ENCODE assay signal across 21 cellular contexts in the genomic region with DNA sequence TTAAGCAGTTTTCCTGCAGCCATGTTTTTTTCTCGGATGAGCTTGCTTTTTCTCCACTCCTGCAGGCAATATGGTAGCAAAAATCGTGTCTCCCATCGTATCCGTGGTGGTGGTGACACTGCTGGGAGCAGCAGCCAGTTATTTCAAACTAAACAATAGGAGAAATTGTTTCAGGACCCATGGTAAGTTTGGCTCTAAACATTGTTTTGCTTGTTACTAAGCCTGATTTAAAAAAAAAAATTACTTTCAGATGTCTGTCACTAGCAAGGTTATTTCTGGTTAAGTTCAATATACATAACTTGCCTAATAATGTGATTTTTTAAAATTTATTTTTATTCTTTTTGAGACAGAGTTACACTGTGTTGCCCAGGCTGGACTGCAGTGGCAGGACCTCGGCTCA. TPM values are rescaled to one million over a fixed set of nuclear protein-coding genes. Genes with fewer than 3 reads are reported as not detected.
DNase-seq lines count a peak whose midpoint lies in the region; ATAC-seq and TF ChIP-seq lines count a peak whose summit lies in the region.
"Had no signal": no experiment of that assay in that cellular context is flagged by ENCODE, and none has a peak within 500 bp of the region (broad histone marks: within the 10 kb centered on the region; RNA-seq: fewer than 3 reads in every experiment).

No MANE protein-coding gene starts in this region.

- H3K4me3 Mint-ChIP-seq in activated CD4-positive, alpha-beta T cell treated with anti-CD3 and anti-CD28 coated beads, Interleukin-2, amount 10 ng/mL, durations not matched to agents 24 days and 14 days = no peak overlapping the region
- H3K4me3 Mint-ChIP-seq: CD14-positive monocyte had no signal

- H3K9me3 ChIP-seq in BLaER1 treated with 17β-estradiol and CSF1 and Interleukin-3, amounts not matched to agents 10 nM and 100 nM (replicated peaks in 1 of 11) = peaks cover 0 to 8% (median 0%) of the 10 kb centered on the region in 11 experiments; a peak in 3 of 22 replicates
- no peaks in the 10 kb centered on the region for H3K9me3 ChIP-seq in smooth muscle cell (replicated peaks; ENCODE audit: low read depth)
- H3K9me3 ChIP-seq in psoas muscle = no peaks in the 10 kb centered on the region
- H3K9me3 ChIP-seq: A549 had no signal

- ATAC-seq in psoas muscle = no peak
- ATAC-seq: HepG2 had no signal

- 97% methylated on average over 5 of the region's 5 CpGs for WGBS in smooth muscle cell (ENCODE audit: low lambda C conversion rate)
- 60 to 66% (median 63%) methylated on average over 5 of the region's 5 CpGs for WGBS in psoas muscle, 3 donors

- peak overlapping the region in 8 of 11 experiments; percentile 8 to 56 (median 51); a peak in 14 of 22 replicates for H3K4me2 ChIP-seq in BLaER1 treated with 17β-estradiol and CSF1 and Interleukin-3, amounts not matched to agents 10 nM and 100 nM
- no peak overlapping the region for H3K4me2 ChIP-seq in smooth muscle cell

- H3K27me3 ChIP-seq in BLaER1 treated with 17β-estradiol and CSF1 and Interleukin-3, amounts not matched to agents 10 nM and 100 nM = no peaks in the 10 kb centered on the region
- H3K27me3 ChIP-seq in smooth muscle cell (ENCODE audit: low read depth) = no peaks in the 10 kb centered on the region
- H3K27me3 ChIP-seq in psoas muscle (ENCODE audit: insufficient read depth in 3 of 3, low read length in 2 of 3) = no peaks in the 10 kb centered on the region

- peaks cover 0 to 18% (median 9%) of the 10 kb centered on the region in 10 experiments; a peak in 15 of 20 replicates for H3K4me1 ChIP-seq in BLaER1 treated with 17β-estradiol and CSF1 and Interleukin-3, amounts not matched to agents 10 nM and 100 nM
- H3K4me1 ChIP-seq in smooth muscle cell (ENCODE audit: low read depth) = peaks cover 9% of the 10 kb centered on the region
- H3K4me1 ChIP-seq in psoas muscle = no peaks in the 10 kb centered on the region

- H3F3A ChIP-seq in smooth muscle cell (ENCODE audit: low read depth) = peaks cover under 1% of the 10 kb centered on the region

- no peak overlapping the region for H2AFZ ChIP-seq in smooth muscle cell (ENCODE audit: low read depth)

- H3K36me3 Mint-ChIP-seq in activated CD4-positive, alpha-beta T cell treated with anti-CD3 and anti-CD28 coated beads, Interleukin-2, amount 10 ng/mL, durations not matched to agents 24 days and 14 days (ENCODE audit: low read depth) = no peaks in the 10 kb centered on the region
- H3K36me3 Mint-ChIP-seq: CD14-positive monocyte had no signal

- H3K79me2 ChIP-seq in smooth muscle cell (ENCODE audit: low read depth) = no peaks in the 10 kb centered on the region

- peaks cover 14% of the 10 kb centered on the region for H3K27me3 Mint-ChIP-seq in activated CD4-positive, alpha-beta T cell treated with anti-CD3 and anti-CD28 coated beads, Interleukin-2, amount 10 ng/mL, durations not matched to agents 24 days and 14 days

- no peak overlapping the region for H3K9ac ChIP-seq in BLaER1 treated with 17β-estradiol and CSF1 and Interleukin-3, amounts not matched to agents 10 nM and 100 nM
- H3K9ac ChIP-seq in smooth muscle cell (ENCODE audit: low read depth) = peak overlapping the region; percentile 38

- intact Hi-C loops in activated CD4-positive, alpha-beta T cell treated with anti-CD3 and anti-CD28 coated beads, Interleukin-2, amount 10 ng/mL, durations not matched to agents 24 days and 14 days (cut with micrococcal nuclease) = no loop called here
- intact Hi-C loops in psoas muscle (cut with DNase I) = loop anchor here (5.0 to 10.0 kb wide), 4 partner anchors 164 to 1356 kb away; a partner anchor contains a TSS

- no peaks in the 10 kb centered on the region for H3K36me3 ChIP-seq in BLaER1 treated with 17β-estradiol and CSF1 and Interleukin-3, amounts not matched to agents 10 nM and 100 nM
- H3K36me3 ChIP-seq in smooth muscle cell (ENCODE audit: low read depth) = no peaks in the 10 kb centered on the region
- H3K36me3 ChIP-seq in psoas muscle (ENCODE audit: insufficient read depth in 1 of 2, low read depth in 1 of 2) = no peaks in the 10 kb centered on the region

- TF ChIP-seq CTCF in smooth muscle cell (IDR thresholded peaks at IDR 0.05; ENCODE audit: borderline replicate concordance, insufficient read depth, poor library complexity, severe bottlenecking) = no peak
- no peak for TF ChIP-seq CTCF in psoas muscle (IDR thresholded peaks at IDR 0.05)

- peaks cover 3% of the 10 kb centered on the region for H3K4me1 Mint-ChIP-seq in activated CD4-positive, alpha-beta T cell treated with anti-CD3 and anti-CD28 coated beads, Interleukin-2, amount 10 ng/mL, durations not matched to agents 24 days and 14 days
- H3K4me1 Mint-ChIP-seq: CD14-positive monocyte had no signal

- H3K9me3 Mint-ChIP-seq in activated CD4-positive, alpha-beta T cell treated with anti-CD3 and anti-CD28 coated beads, Interleukin-2, amount 10 ng/mL, durations not matched to agents 24 days and 14 days = no peaks in the 10 kb centered on the region
- H3K9me3 Mint-ChIP-seq: CD14-positive monocyte, HFFc6 had no signal

- no peaks in the 10 kb centered on the region for H4K20me1 ChIP-seq in BLaER1 treated with 17β-estradiol and CSF1 and Interleukin-3, amounts not matched to agents 10 nM and 100 nM
- no peaks in the 10 kb centered on the region for H4K20me1 ChIP-seq in smooth muscle cell (ENCODE audit: low read depth)

- H3K4me3 ChIP-seq in BLaER1 treated with 17β-estradiol and CSF1 and Interleukin-3, amounts not matched to agents 10 nM and 100 nM = no peak overlapping the region
- H3K4me3 ChIP-seq in smooth muscle cell (no peak overlapping the region), psoas muscle (no peak overlapping the region)
- H3K4me3 ChIP-seq: A549 had no signal

- no peak overlapping the region for H3K27ac ChIP-seq in BLaER1 treated with 17β-estradiol and CSF1 and Interleukin-3, amounts not matched to agents 10 nM and 100 nM
- H3K27ac ChIP-seq in smooth muscle cell (ENCODE audit: low read depth) = peak overlapping the region; percentile 91
- H3K27ac ChIP-seq in psoas muscle = no peak overlapping the region

- no peak overlapping the region for H3K27ac Mint-ChIP-seq in activated CD4-positive, alpha-beta T cell treated with anti-CD3 and anti-CD28 coated beads, Interleukin-2, amount 10 ng/mL, durations not matched to agents 24 days and 14 days
- H3K27ac Mint-ChIP-seq: CD14-positive monocyte had no signal

- DNase-seq in ecto neural progenitor cell (ENCODE audit: low spot score) = peak; percentile 15
- peak; percentile 1 for DNase-seq in fibroblast of the conjunctiva (ENCODE audit: low read depth)
- no peak for DNase-seq in smooth muscle cell (lab: John Stamatoyannopoulos, UW; ENCODE audit: unreplicated experiment)
- no peak for DNase-seq in activated CD4-positive, alpha-beta T cell treated with anti-CD3 and anti-CD28 coated beads, Interleukin-2, amount 10 ng/mL, durations not matched to agents 24 days and 14 days
- no peak for DNase-seq in psoas muscle
- DNase-seq in AG08395 (ENCODE audit: low spot score) = no peak
- DNase-seq: DMS79; H7; HFFc6; KBM-7; NCI-H1105 treated with DMSO at 0.1 percent for 48 hours; NCI-H1694; NCI-H2107; NCI-H510A; NCI-H748 treated with DMSO at 0.1 percent for 48 hours; NK-92 treated with Interleukin-12 subunit alpha and Interleukin-12 subunit beta, amount 100 ng/mL, for 24 hours; Right ventricle myocardium superior had no signal

RNA-seq across cellular contexts. Expression of a gene that starts 17.5 kb away (rescaled TPM):
- 23.1 and 25.3 TPM in 2 replicates for total RNA-seq in smooth muscle cell
- polyA plus RNA-seq in smooth muscle cell = 35.0 and 44.1 TPM in 2 replicates
- not detected in 2 replicates for total RNA-seq in activated CD4-positive, alpha-beta T cell treated with anti-CD3 and anti-CD28 coated beads, Interleukin-2, amount 10 ng/mL, durations not matched to agents 24 days and 14 days
- total RNA-seq in psoas muscle = under 1 TPM in 3 of 4 donors, not detected in 1; 0.42 to 0.69 (median 0.52) TPM
- 1 to 10 TPM in 1 of 3 donors, under 1 TPM in 2; 0.09 to 1.1 (median 0.42) TPM for polyA plus RNA-seq in psoas muscle
- polyA plus RNA-seq: CD14-positive monocyte had no signal

RNA-seq across cellular contexts. Expression of a gene that starts 59.4 kb away (rescaled TPM):
- total RNA-seq in smooth muscle cell (1.1 and 2.6 TPM in 2 replicates), psoas muscle (1 to 10 TPM in 1 of 4 donors, under 1 TPM in 3; 0.29 to 3.5 (median 0.66) TPM)
- polyA plus RNA-seq in smooth muscle cell (1.3 and 3.6 TPM in 2 replicates), psoas muscle (under 1 TPM; 0.46 to 0.87 (median 0.52) TPM)
- not detected in 2 replicates for total RNA-seq in activated CD4-positive, alpha-beta T cell treated with anti-CD3 and anti-CD28 coated beads, Interleukin-2, amount 10 ng/mL, durations not matched to agents 24 days and 14 days
- total RNA-seq: HepG2 had no signal
- polyA plus RNA-seq: CD14-positive monocyte, HepG2 had no signal

Comparison
In these comparisons a context has a peak if more than half of its experiments do, and no peak if none do; other contexts are left out.
1. DNase-seq: peak in ecto neural progenitor cell (single experiment) and fibroblast of the conjunctiva (single experiment); none in smooth muscle cell (single experiment), activated CD4-positive, alpha-beta T cell treated with anti-CD3 and anti-CD28 coated beads, Interleukin-2, amount 10 ng/mL, durations not matched to agents 24 days and 14 days (single experiment), psoas muscle (0 of 2) and AG08395 (single experiment).
2. RNA of a gene that starts 17.5 kb away (total RNA-seq): 23.1 to 25.3 TPM in smooth muscle cell; 0.42 to 0.69 TPM in psoas muscle and not detected in activated CD4-positive, alpha-beta T cell treated with anti-CD3 and anti-CD28 coated beads, Interleukin-2, amount 10 ng/mL, durations not matched to agents 24 days and 14 days; every median in the first group is over 10 times any median in the second.